Comparison of ENCODE assay signal across 17 cellular contexts in the genomic region with DNA sequence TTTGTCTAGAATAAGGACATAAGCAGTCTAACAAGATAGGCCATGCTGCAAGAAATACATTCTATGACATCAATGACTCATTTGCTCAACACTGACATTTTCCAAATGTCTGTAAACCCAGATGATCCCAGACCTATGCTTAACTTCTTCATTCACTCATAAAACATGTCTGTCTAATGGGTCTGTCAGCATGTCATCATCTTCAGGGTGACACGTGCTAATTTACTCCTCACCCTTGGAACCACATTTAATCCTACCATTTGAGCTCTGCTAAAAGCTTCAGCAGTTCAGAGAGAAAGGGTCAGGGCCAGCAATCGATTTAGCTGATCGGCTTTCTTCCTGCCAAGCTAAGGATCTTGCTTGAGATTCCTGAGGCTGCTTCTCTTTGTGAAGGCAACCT.
DNase-seq lines count a peak whose midpoint lies in the region; ATAC-seq, FAIRE-seq and TF ChIP-seq lines count a peak whose summit lies in the region.
"Had no signal": no experiment of that assay in that cellular context is flagged by ENCODE, and none has a peak within 500 bp of the region (broad histone marks: within the 10 kb centered on the region; RNA-seq: fewer than 3 reads in every experiment).

No MANE protein-coding gene starts in this region.

- H3K36me3 ChIP-seq in PC-3 (ENCODE audit: low read depth, low read length): no peaks in the 10 kb centered on the region
- no peaks in the 10 kb centered on the region for H3K36me3 ChIP-seq in bronchial epithelial cell (ENCODE audit: control insufficient read depth, insufficient read depth, low read length)
- no peaks in the 10 kb centered on the region for H3K36me3 ChIP-seq in smooth muscle cell (ENCODE audit: low read depth)
- H3K36me3 ChIP-seq: esophagus muscularis mucosa had no signal

- peaks cover 59% of the 10 kb centered on the region for H3K4me1 Mint-ChIP-seq in activated naive CD4-positive, alpha-beta T cell treated with anti-CD3 and anti-CD28 coated beads for 36 hours (ENCODE audit: low read depth)

- POLR2A ChIA-PET in PC-3 (lab: Charles Lee; ENCODE audit: unreplicated experiment): no interaction called here

- H3F3A ChIP-seq in PC-3 (ENCODE audit: low read length, unreplicated experiment): peaks cover 3% of the 10 kb centered on the region
- H3F3A ChIP-seq in smooth muscle cell (ENCODE audit: low read depth): no peaks in the 10 kb centered on the region

- DNase-seq in activated naive CD4-positive, alpha-beta T cell treated with anti-CD3 and anti-CD28 coated beads for 36 hours: no peak
- DNase-seq in activated naive CD4-positive, alpha-beta T cell treated with anti-CD3 and anti-CD28 coated beads, Interleukin-2, amount 50 U/mL, for 16 hours: no peak
- DNase-seq in PC-3 (peak; percentile 13), bronchial epithelial cell (ENCODE audit: low read depth) (peak; percentile 30), smooth muscle cell (lab: John Stamatoyannopoulos, UW; ENCODE audit: unreplicated experiment) (no peak), anterior cingulate cortex (lab: John Stamatoyannopoulos, UW) (no peak), COLO668 (lab: John Stamatoyannopoulos, UW; ENCODE audit: unreplicated experiment) (no peak)
- no peak for DNase-seq in stimulated activated CD4-positive, alpha-beta T cell treated with anti-CD3 and anti-CD28 coated beads, Interleukin-15, amount 100 ng/mL, for 24 hours
- DNase-seq: AML-193; caudate nucleus; NCI-H2081; stimulated activated CD4-positive, alpha-beta T cell treated with anti-CD3 and anti-CD28 coated beads, Interleukin-2, amount 100 ng/mL, for 24 hours; stimulated activated naive CD4-positive, alpha-beta T cell treated with Interleukin-2 at 50 U/mL for 16 hours; T-helper 9 cell had no signal

- H3K27me3 Mint-ChIP-seq in activated naive CD4-positive, alpha-beta T cell treated with anti-CD3 and anti-CD28 coated beads for 36 hours (ENCODE audit: low read depth): no peaks in the 10 kb centered on the region

- no peak for TF ChIP-seq CTCF in PC-3 (conservative IDR thresholded peaks at IDR 0.05; ENCODE audit: low read depth, low read length)
- TF ChIP-seq CTCF in bronchial epithelial cell (IDR thresholded peaks at IDR 0.05; ENCODE audit: insufficient read depth, low read length, severe bottlenecking): no peak
- no peak for TF ChIP-seq CTCF in smooth muscle cell (IDR thresholded peaks at IDR 0.05; ENCODE audit: borderline replicate concordance, insufficient read depth, poor library complexity, severe bottlenecking)

- no peaks in the 10 kb centered on the region for H3K9me3 Mint-ChIP-seq in activated naive CD4-positive, alpha-beta T cell treated with anti-CD3 and anti-CD28 coated beads for 36 hours

- peak overlapping the region; percentile 90 for H3K27ac Mint-ChIP-seq in activated naive CD4-positive, alpha-beta T cell treated with anti-CD3 and anti-CD28 coated beads for 36 hours

- no peaks in the 10 kb centered on the region for H3K9me3 ChIP-seq in PC-3 (ENCODE audit: low read length)
- no peaks in the 10 kb centered on the region for H3K9me3 ChIP-seq in smooth muscle cell (replicated peaks; ENCODE audit: low read depth)
- H3K9me3 ChIP-seq: esophagus muscularis mucosa had no signal

- H3K4me1 ChIP-seq in PC-3 (ENCODE audit: insufficient read depth, low read length) (peaks cover 48% of the 10 kb centered on the region), smooth muscle cell (ENCODE audit: low read depth) (no peaks in the 10 kb centered on the region)

- CTCF ChIA-PET in activated naive CD4-positive, alpha-beta T cell treated with anti-CD3 and anti-CD28 coated beads for 36 hours (lab: Charles Lee): interaction anchor here (0.7 kb wide), 1 partner anchor 11 kb away, joined by 8 read pairs; no protein-coding TSS in a partner anchor
- CTCF ChIA-PET in PC-3 (lab: Charles Lee): no interaction called here

- H3K4me2 ChIP-seq in PC-3 (ENCODE audit: low read length) (peak overlapping the region; percentile 41), smooth muscle cell (no peak overlapping the region)

- no TSS peak for BruUV-seq in PC-3 (replicated peaks; lab: Mats Ljungman, UMichigan)

- no peak for ATAC-seq in PC-3

- no peaks in the 10 kb centered on the region for H3K9me2 ChIP-seq in PC-3 (replicated peaks; ENCODE audit: low read length)

- WGBS in smooth muscle cell (ENCODE audit: low lambda C conversion rate): 32% methylated on average over 3 of the region's 3 CpGs

- H3K9ac ChIP-seq in PC-3 (ENCODE audit: low read length): peak overlapping the region; percentile 34; the same call in 1 of the 2 replicates
- H3K9ac ChIP-seq in smooth muscle cell (ENCODE audit: low read depth): no peak overlapping the region
- H3K9ac ChIP-seq: parathyroid adenoma had no signal

- H3K27me3 ChIP-seq in PC-3 (ENCODE audit: low read length) (no peaks in the 10 kb centered on the region), bronchial epithelial cell (ENCODE audit: control insufficient read depth, insufficient read depth, low read length) (no peaks in the 10 kb centered on the region), smooth muscle cell (ENCODE audit: low read depth) (no peaks in the 10 kb centered on the region)
- H3K27me3 ChIP-seq: esophagus muscularis mucosa had no signal

- no peak overlapping the region for H3K4me3 ChIP-seq in PC-3 (ENCODE audit: low read length)
- no peak overlapping the region for H3K4me3 ChIP-seq in bronchial epithelial cell (ENCODE audit: low read depth, low read length)
- H3K4me3 ChIP-seq in smooth muscle cell: no peak overlapping the region
- H3K4me3 ChIP-seq: esophagus muscularis mucosa had no signal

- no peaks in the 10 kb centered on the region for H4K20me1 ChIP-seq in PC-3 (ENCODE audit: low read length)
- peaks cover 33% of the 10 kb centered on the region for H4K20me1 ChIP-seq in smooth muscle cell (ENCODE audit: low read depth)

- H3K4me3 Mint-ChIP-seq in activated naive CD4-positive, alpha-beta T cell treated with anti-CD3 and anti-CD28 coated beads for 36 hours: no peak overlapping the region

- H3K27ac ChIP-seq in PC-3 (ENCODE audit: low read length) (peak overlapping the region; percentile 83), smooth muscle cell (ENCODE audit: low read depth) (peak overlapping the region; percentile 70)
- H3K27ac ChIP-seq: esophagus muscularis mucosa, parathyroid adenoma had no signal

- peaks cover 8% of the 10 kb centered on the region for H3K36me3 Mint-ChIP-seq in activated naive CD4-positive, alpha-beta T cell treated with anti-CD3 and anti-CD28 coated beads for 36 hours (ENCODE audit: low read depth)

- H3K79me2 ChIP-seq in PC-3 (ENCODE audit: low read length) (no peaks in the 10 kb centered on the region), smooth muscle cell (ENCODE audit: low read depth) (no peaks in the 10 kb centered on the region)
- H3K79me2 ChIP-seq: parathyroid adenoma had no signal

- H2AFZ ChIP-seq in PC-3 (ENCODE audit: low read length): no peak overlapping the region
- H2AFZ ChIP-seq in smooth muscle cell (ENCODE audit: low read depth): no peak overlapping the region
- H2AFZ ChIP-seq: parathyroid adenoma had no signal

- FAIRE-seq in bronchial epithelial cell (lab: Jason Lieb, UNC): no peak
- FAIRE-seq: H1 had no signal

- intact Hi-C loops in activated naive CD4-positive, alpha-beta T cell treated with anti-CD3 and anti-CD28 coated beads for 36 hours (cut with micrococcal nuclease): loop anchor here (1.0 to 2.0 kb wide), 2 partner anchors 59 to 70 kb away; no protein-coding TSS in a partner anchor
- intact Hi-C loops in PC-3 (cut with micrococcal nuclease): loop anchor here (10.0 kb wide), 2 partner anchors 50 to 80 kb away; no protein-coding TSS in a partner anchor

Comparison
In these comparisons a context has a peak if more than half of its experiments do, and no peak if none do; other contexts are left out.
1. DNase-seq: peak in PC-3 (single experiment) and bronchial epithelial cell (single experiment); none in activated naive CD4-positive, alpha-beta T cell treated with anti-CD3 and anti-CD28 coated beads for 36 hours (single experiment), activated naive CD4-positive, alpha-beta T cell treated with anti-CD3 and anti-CD28 coated beads, Interleukin-2, amount 50 U/mL, for 16 hours (single experiment), smooth muscle cell (single experiment), stimulated activated CD4-positive, alpha-beta T cell treated with anti-CD3 and anti-CD28 coated beads, Interleukin-15, amount 100 ng/mL, for 24 hours (single experiment), anterior cingulate cortex (0 of 58) and COLO668 (single experiment).